Comparison of ENCODE assay signal across 16 cellular contexts in the genomic region with DNA sequence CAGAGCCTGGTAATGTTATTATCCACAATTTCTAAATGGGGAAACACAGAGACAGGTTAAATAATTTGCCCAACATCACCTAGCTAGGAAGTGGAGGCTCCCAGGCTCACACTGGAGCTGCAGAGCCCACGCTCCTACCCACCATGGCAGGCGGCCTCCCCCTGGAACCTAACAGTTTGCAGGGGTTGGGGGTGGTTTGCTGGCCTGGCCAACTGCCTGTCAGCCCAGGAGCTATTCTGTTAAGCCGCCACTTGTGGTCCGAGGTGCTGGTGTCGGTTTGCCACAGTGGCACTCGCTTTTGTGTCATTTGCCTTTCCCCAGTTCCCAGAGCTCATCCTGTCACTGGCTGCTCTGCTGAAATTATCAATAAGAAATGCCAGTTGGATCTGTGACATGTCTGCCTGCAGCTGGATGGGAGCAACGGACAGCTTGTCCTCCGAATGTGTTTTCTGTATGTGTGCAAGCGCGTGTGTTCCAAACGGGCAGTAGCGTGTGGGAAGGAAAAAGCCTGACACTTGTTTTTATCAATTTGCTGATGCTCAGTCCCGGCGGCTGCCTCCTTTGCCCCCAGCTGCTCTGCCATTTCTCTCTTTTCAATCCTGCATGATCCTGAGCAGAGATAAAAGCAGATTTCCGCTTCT. TPM values are rescaled to one million over a fixed set of nuclear protein-coding genes. Genes with fewer than 3 reads are reported as not detected.
DNase-seq lines count a peak whose midpoint lies in the region; ATAC-seq, FAIRE-seq and TF ChIP-seq lines count a peak whose summit lies in the region.
"Had no signal": no experiment of that assay in that cellular context is flagged by ENCODE, and none has a peak within 500 bp of the region (broad histone marks: within the 10 kb centered on the region; RNA-seq: fewer than 3 reads in every experiment).

No MANE protein-coding gene starts in this region.

- no peak overlapping the region for H2BK120ac ChIP-seq in neuronal stem cell (ENCODE audit: low read depth, low read length)

- H3K18ac ChIP-seq in neuronal stem cell (ENCODE audit: low read length): no peak overlapping the region

- DNase-seq in D721Med (ENCODE audit: insufficient read length, low spot score) (peak; percentile 5), WERI-Rb-1 (peak; percentile 63), left ventricle myocardium superior (no peak), neuronal stem cell (ENCODE audit: low spot score) (no peak), foreskin melanocyte (no peak), SKM-1 (lab: John Stamatoyannopoulos, UW; ENCODE audit: unreplicated experiment) (no peak), CD1c-positive myeloid dendritic cell (ENCODE audit: extremely low spot score) (no peak), islet precursor cell (no peak)
- DNase-seq: activated CD4-positive, alpha-beta T cell treated with anti-CD3 and anti-CD28 coated beads for 48 hours; activated T-cell treated with anti-CD3 and anti-CD28 coated beads, Interleukin-2, amount 50 U/mL, for 48 hours; MG63; psoas muscle; stimulated activated CD4-positive, alpha-beta T cell treated with anti-CD3 and anti-CD28 coated beads, Interleukin-2, amount 100 ng/mL, for 48 hours had no signal

- H3K23ac ChIP-seq in neuronal stem cell (ENCODE audit: low read depth, low read length, poor library complexity): no peak overlapping the region

- peak overlapping the region; percentile 96 for H3K27ac ChIP-seq in WERI-Rb-1
- no peak overlapping the region for H3K27ac ChIP-seq in neuronal stem cell (replicated peaks; ENCODE audit: low read length)
- H3K27ac ChIP-seq: psoas muscle had no signal

- H2BK15ac ChIP-seq in neuronal stem cell (ENCODE audit: low read length): no peak overlapping the region

- H2BK12ac ChIP-seq in neuronal stem cell (ENCODE audit: low read length): no peak overlapping the region

- no CpG with 5 or more reads among the region's 15 CpGs for WGBS in neuronal stem cell (ENCODE audit: extremely low coverage in 2 of 2, insufficient read length in 2 of 2, insufficient replicate concordance in 1 of 2), 2 donors

- H2AK5ac ChIP-seq in neuronal stem cell (ENCODE audit: low read depth, low read length): no peak overlapping the region

- H3K79me1 ChIP-seq in neuronal stem cell (ENCODE audit: low read depth, low read length): no peaks in the 10 kb centered on the region

- no peak for TF ChIP-seq CTCF in D721Med (IDR thresholded peaks at IDR 0.05; ENCODE audit: insufficient read depth, missing control alignments)
- no peak for TF ChIP-seq CTCF in WERI-Rb-1 (IDR thresholded peaks at IDR 0.05; ENCODE audit: low read depth, low read length)

- no peak for FAIRE-seq in D721Med (lab: Jason Lieb, UNC)

- intact Hi-C loops in left ventricle myocardium superior (cut with micrococcal nuclease): no loop called here

- no peak overlapping the region for H3K14ac ChIP-seq in neuronal stem cell (ENCODE audit: low read length)

- no peak overlapping the region for H3K4me2 ChIP-seq in neuronal stem cell (ENCODE audit: insufficient read depth, low read length, poor library complexity, severe bottlenecking)

- H3K4ac ChIP-seq in neuronal stem cell (ENCODE audit: low read length): no peak overlapping the region

- H3K4me3 ChIP-seq in WERI-Rb-1 (ENCODE audit: low read depth, low read length): peak overlapping the region; percentile 7
- peak overlapping the region in 1 of 2 donors; percentile 20 for H3K4me3 ChIP-seq in neuronal stem cell (ENCODE audit: low read length in 2 of 2)
- H3K4me3 ChIP-seq: lung, MG63, psoas muscle had no signal

- no peak overlapping the region for H4K91ac ChIP-seq in neuronal stem cell (ENCODE audit: low read depth, low read length, poor library complexity)

- peaks cover 2% of the 10 kb centered on the region; the same call in 1 of the 2 replicates for H3K36me3 ChIP-seq in WERI-Rb-1
- H3K36me3 ChIP-seq in neuronal stem cell (replicated peaks in 1 of 2; ENCODE audit: control insufficient read depth in 2 of 2, insufficient read depth in 2 of 2, low read length in 2 of 2): no peaks in the 10 kb centered on the region

- H3K4me1 ChIP-seq in neuronal stem cell (ENCODE audit: control insufficient read depth in 2 of 2, insufficient read depth in 1 of 2, low read depth in 1 of 2, low read length in 2 of 2): peaks cover 12 to 43% of the 10 kb centered on the region in 2 donors

- H3K9me3 ChIP-seq in WERI-Rb-1 (ENCODE audit: severe bottlenecking) (no peaks in the 10 kb centered on the region), neuronal stem cell (replicated peaks in 1 of 2; ENCODE audit: control insufficient read depth in 2 of 2, insufficient read depth in 1 of 2, low read depth in 1 of 2, low read length in 2 of 2) (no peaks in the 10 kb centered on the region)
- H3K9me3 ChIP-seq: MG63, psoas muscle had no signal

- H3K27me3 ChIP-seq in WERI-Rb-1 (ENCODE audit: insufficient read depth, low read depth, severe bottlenecking) (no peaks in the 10 kb centered on the region), neuronal stem cell (ENCODE audit: control insufficient read depth in 3 of 3, insufficient read depth in 3 of 3, low read depth in 1 of 3, low read length in 3 of 3) (peaks cover under 1 to 66% (median 24%) of the 10 kb centered on the region in 3 experiments)
- H3K27me3 ChIP-seq: MG63 had no signal

- H2AFZ ChIP-seq in neuronal stem cell (ENCODE audit: low read length): peak overlapping the region; percentile 81

- no peak overlapping the region for H2BK5ac ChIP-seq in neuronal stem cell (ENCODE audit: low read length)

- no peak overlapping the region for H3K9ac ChIP-seq in neuronal stem cell (ENCODE audit: low read depth, low read length, poor library complexity)

- H4K8ac ChIP-seq in neuronal stem cell (ENCODE audit: low read depth, low read length): no peak overlapping the region

- peak; percentile 7 for ATAC-seq in left ventricle myocardium superior
- ATAC-seq: stimulated activated effector memory CD8-positive, alpha-beta T cell treated with anti-CD3 and anti-CD28 coated beads, Interleukin-12 subunit alpha, Interleukin-12 subunit beta, amount 100 ng/mL, for 72 hours had no signal

RNA-seq across cellular contexts. Expression of gene PRCD, which starts 3.8 kb away (rescaled TPM):
- total RNA-seq in left ventricle myocardium superior: 4.3 TPM
- polyA plus RNA-seq in neuronal stem cell (2013, experiment 1 of 2): 1.4 TPM
- 1.2 TPM for polyA plus RNA-seq in neuronal stem cell (2013, experiment 2 of 2)
- total RNA-seq: T-helper 2 cell treated with Interferon-gamma antibody and Interleukin-4, amounts not matched to agents 100 ng/mL and 5 ng/mL, for 36 hours had no signal

RNA-seq across cellular contexts. Expression of gene CYGB, which starts 6.1 kb away (rescaled TPM):
- total RNA-seq in left ventricle myocardium superior: 28.0 TPM
- polyA plus RNA-seq in neuronal stem cell (2013, experiment 1 of 2): 0.98 TPM
- 0.96 TPM for polyA plus RNA-seq in neuronal stem cell (2013, experiment 2 of 2)

RNA-seq across cellular contexts. Expression of gene ST6GALNAC2, which starts 42.1 kb away (rescaled TPM):
- 5.1 TPM for total RNA-seq in left ventricle myocardium superior
- polyA plus RNA-seq in neuronal stem cell (2013, experiment 1 of 2): 0.35 TPM
- 0.50 TPM for polyA plus RNA-seq in neuronal stem cell (2013, experiment 2 of 2)
- total RNA-seq: T-helper 2 cell treated with Interferon-gamma antibody and Interleukin-4, amounts not matched to agents 100 ng/mL and 5 ng/mL, for 36 hours had no signal

RNA-seq across cellular contexts. Expression of gene RHBDF2, which starts 42.4 kb away (rescaled TPM):
- total RNA-seq in left ventricle myocardium superior: 17.7 TPM
- 2.4 TPM for polyA plus RNA-seq in neuronal stem cell (2013, experiment 1 of 2)
- 2.3 TPM for polyA plus RNA-seq in neuronal stem cell (2013, experiment 2 of 2)

Comparison
In these comparisons a context has a peak if more than half of its experiments do, and no peak if none do; other contexts are left out.
1. DNase-seq: peak in D721Med (single experiment) and WERI-Rb-1 (single experiment); none in left ventricle myocardium superior (single experiment), neuronal stem cell (single experiment), foreskin melanocyte (single experiment), SKM-1 (single experiment), CD1c-positive myeloid dendritic cell (single experiment) and islet precursor cell (single experiment).